ENCODE assay signal across 8 cellular contexts in genomic region chr2:72605836-72606442, GRCh38.
DNase-seq lines count a peak whose midpoint lies in the region; ATAC-seq, FAIRE-seq and TF ChIP-seq lines count a peak whose summit lies in the region.

No MANE protein-coding gene starts in this region.

- peaks cover 13% of the 10 kb centered on the region for H3K4me1 Mint-ChIP-seq in stimulated activated effector memory CD8-positive, alpha-beta T cell treated with anti-CD3 and anti-CD28 coated beads, Interleukin-12 subunit alpha, Interleukin-12 subunit beta, amount 100 ng/mL, for 72 hours

- H2AFZ ChIP-seq in keratinocyte (ENCODE audit: control insufficient read depth, low read length): no peak overlapping the region

- no peaks in the 10 kb centered on the region for H3K36me3 Mint-ChIP-seq in stimulated activated effector memory CD8-positive, alpha-beta T cell treated with anti-CD3 and anti-CD28 coated beads, Interleukin-12 subunit alpha, Interleukin-12 subunit beta, amount 100 ng/mL, for 72 hours

- no peaks in the 10 kb centered on the region for H3K27me3 ChIP-seq in keratinocyte (ENCODE audit: control insufficient read depth, extremely low read depth, insufficient read depth, low read length)
- no peaks in the 10 kb centered on the region for H3K27me3 ChIP-seq in effector memory CD4-positive, alpha-beta T cell (replicated peaks; ENCODE audit: control insufficient read depth, insufficient read depth, low read length, poor library complexity, severe bottlenecking)

- dilution Hi-C loops in keratinocyte (cut with MboI; ENCODE audit: extremely low pct_ligation_motif_present, low sequenced_read_pairs): no loop called here

- peak; percentile 50 for ATAC-seq in GM21619 (IDR thresholded peaks at IDR 0.05; ENCODE audit: unreplicated experiment)
- no peak for ATAC-seq in HG03521 (IDR thresholded peaks at IDR 0.05; ENCODE audit: unreplicated experiment)
- no peak for ATAC-seq in stimulated activated effector memory CD8-positive, alpha-beta T cell treated with anti-CD3 and anti-CD28 coated beads, Interleukin-12 subunit alpha, Interleukin-12 subunit beta, amount 100 ng/mL, for 72 hours

- DNase-seq in AG09319 (ENCODE audit: extremely low read depth, low read depth): no peak
- no peak for DNase-seq in SK-N-MC (ENCODE audit: low read depth, low spot score)
- DNase-seq in keratinocyte (ENCODE audit: low read depth, low spot score): no peak
- no peak for DNase-seq in activated CD4-positive, alpha-beta T cell treated with anti-CD3 and anti-CD28 coated beads for 4 hours
- DNase-seq in effector memory CD4-positive, alpha-beta T cell: no peak
- DNase-seq in stimulated activated effector memory CD8-positive, alpha-beta T cell treated with anti-CD3 and anti-CD28 coated beads, Interleukin-12 subunit alpha, Interleukin-12 subunit beta, amount 100 ng/mL, for 72 hours (ENCODE audit: low spot score in 2 of 2): no peak

- H3K9me3 ChIP-seq in SK-N-MC (ENCODE audit: low read depth, low read length): no peaks in the 10 kb centered on the region
- no peaks in the 10 kb centered on the region for H3K9me3 ChIP-seq in keratinocyte (ENCODE audit: control insufficient read depth, low read depth, low read length)
- no peaks in the 10 kb centered on the region for H3K9me3 ChIP-seq in effector memory CD4-positive, alpha-beta T cell (ENCODE audit: control insufficient read depth, low read length)

- H3K36me3 ChIP-seq in SK-N-MC (ENCODE audit: insufficient read depth, low read length) (no peaks in the 10 kb centered on the region), keratinocyte (ENCODE audit: control insufficient read depth in 2 of 2, extremely low read depth in 1 of 2, insufficient read depth in 2 of 2, low read length in 2 of 2) (no peaks in the 10 kb centered on the region)
- H3K36me3 ChIP-seq in effector memory CD4-positive, alpha-beta T cell (ENCODE audit: control insufficient read depth, insufficient read depth, low read length): no peaks in the 10 kb centered on the region

- H3K9ac ChIP-seq in SK-N-MC (ENCODE audit: insufficient read length) (peak overlapping the region; percentile 10), keratinocyte (ENCODE audit: control insufficient read depth, extremely low read depth, insufficient read depth, low read length) (no peak overlapping the region)

- H4K20me1 ChIP-seq in keratinocyte (ENCODE audit: control insufficient read depth, extremely low read depth, insufficient read depth, low read length): peaks cover 2% of the 10 kb centered on the region

- H3K9me1 ChIP-seq in keratinocyte (ENCODE audit: control insufficient read depth, extremely low read depth, insufficient read depth, low read length): no peaks in the 10 kb centered on the region

- no peak overlapping the region for H3K4me3 Mint-ChIP-seq in stimulated activated effector memory CD8-positive, alpha-beta T cell treated with anti-CD3 and anti-CD28 coated beads, Interleukin-12 subunit alpha, Interleukin-12 subunit beta, amount 100 ng/mL, for 72 hours

- no peak for FAIRE-seq in keratinocyte (lab: Jason Lieb, UNC)

- H3K27ac Mint-ChIP-seq in stimulated activated effector memory CD8-positive, alpha-beta T cell treated with anti-CD3 and anti-CD28 coated beads, Interleukin-12 subunit alpha, Interleukin-12 subunit beta, amount 100 ng/mL, for 72 hours: no peak overlapping the region

- no peaks in the 10 kb centered on the region for H3K79me2 ChIP-seq in keratinocyte (ENCODE audit: control insufficient read depth, insufficient read depth, low read length)

- no peaks in the 10 kb centered on the region for H3K4me1 ChIP-seq in keratinocyte (ENCODE audit: control insufficient read depth, extremely low read depth, insufficient read depth, low read length)
- H3K4me1 ChIP-seq in effector memory CD4-positive, alpha-beta T cell (ENCODE audit: control insufficient read depth, insufficient read depth, low read length, poor library complexity, severe bottlenecking): no peaks in the 10 kb centered on the region

- H3K4me3 ChIP-seq in SK-N-MC (no peak overlapping the region), keratinocyte (ENCODE audit: control insufficient read depth in 2 of 3, extremely low read depth in 1 of 3, insufficient read depth in 2 of 3, low read depth in 1 of 3, low read length in 3 of 3) (no peak overlapping the region)
- no peak overlapping the region for H3K4me3 ChIP-seq in effector memory CD4-positive, alpha-beta T cell (ENCODE audit: insufficient read depth, low read depth, low read length, poor library complexity, severe bottlenecking)

- no peaks in the 10 kb centered on the region for H3K9me3 Mint-ChIP-seq in stimulated activated effector memory CD8-positive, alpha-beta T cell treated with anti-CD3 and anti-CD28 coated beads, Interleukin-12 subunit alpha, Interleukin-12 subunit beta, amount 100 ng/mL, for 72 hours

- H3K27ac ChIP-seq in SK-N-MC (peak overlapping the region; percentile 98), keratinocyte (ENCODE audit: control insufficient read depth, insufficient read depth, low read length) (no peak overlapping the region)
- H3K27ac ChIP-seq in effector memory CD4-positive, alpha-beta T cell (ENCODE audit: insufficient read depth, low read length, poor library complexity, severe bottlenecking): no peak overlapping the region

- TF ChIP-seq CTCF in AG09319 (IDR thresholded peaks at IDR 0.05; ENCODE audit: low read depth, low read length): peak; percentile 61
- peak in 2 of 3 experiments; percentile 16 to 51 for TF ChIP-seq CTCF in keratinocyte (optimal IDR thresholded peaks at IDR 0.05 in 1 of 3, IDR thresholded peaks at IDR 0.05 in 1 of 3, conservative IDR thresholded peaks at IDR 0.05 in 1 of 3; ENCODE audit: extremely low read depth in 1 of 3, insufficient read depth in 2 of 3, low read length in 3 of 3)

- H3K4me2 ChIP-seq in keratinocyte (ENCODE audit: control insufficient read depth, extremely low read depth, insufficient read depth, low read depth, low read length): no peak overlapping the region
